Comparison of ENCODE assay signal across 8 cellular contexts in the genomic region with DNA sequence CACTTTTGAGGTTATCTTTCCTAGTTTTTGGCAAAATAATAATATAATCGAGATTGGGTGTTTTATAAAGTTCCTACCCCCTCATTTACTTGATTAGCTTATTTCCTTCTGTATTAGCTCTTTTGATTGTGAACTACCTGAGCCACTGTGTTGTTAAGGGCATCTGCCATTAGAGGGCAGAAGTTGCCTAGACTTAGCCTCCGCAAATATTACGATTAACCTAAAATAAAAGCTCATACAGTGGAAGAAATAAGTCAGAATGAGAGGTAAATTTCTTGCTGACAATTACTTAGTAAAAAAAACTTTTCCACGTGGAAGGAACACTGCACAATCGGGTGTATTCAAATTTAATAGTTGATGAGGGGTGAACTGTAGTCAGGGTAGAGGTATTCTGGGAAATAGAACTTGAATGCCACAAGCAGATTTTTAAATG. TPM values are rescaled to one million over a fixed set of nuclear protein-coding genes. Genes with fewer than 3 reads are reported as not detected.
DNase-seq lines count a peak whose midpoint lies in the region; ATAC-seq and TF ChIP-seq lines count a peak whose summit lies in the region.

No MANE protein-coding gene starts in this region.

- H3K27me3 ChIP-seq in HUES48 (ENCODE audit: control insufficient read depth, insufficient read depth, low read length): no peaks in the 10 kb centered on the region
- no peaks in the 10 kb centered on the region for H3K27me3 ChIP-seq in spleen (replicated peaks in 1 of 7)

- intact Hi-C loops in spleen (cut with DNase I; ENCODE audit: low total_unique reads): no loop called here

- no peak for TF ChIP-seq POLR2A in spleen (IDR thresholded peaks at IDR 0.05)

- H3K27ac ChIP-seq in HUES48 (ENCODE audit: low read depth, low read length): no peak overlapping the region
- H3K27ac ChIP-seq in spleen: peak overlapping the region in 7 of 8 donors; percentile 99 to 100 (median 100)

- WGBS in spleen, 5 donors: 0 to 1% (median 0%) methylated on average over 5 of the region's 5 CpGs

- H3K9me3 ChIP-seq in HUES48 (ENCODE audit: control insufficient read depth, insufficient read depth, low read length): no peaks in the 10 kb centered on the region
- H3K9me3 ChIP-seq in spleen: no peaks in the 10 kb centered on the region

- peak overlapping the region; percentile 91 for H3K4me3 ChIP-seq in HUES48 (ENCODE audit: low read depth, low read length)
- H3K4me3 ChIP-seq in astrocyte of the cerebellum (ENCODE audit: low read depth, low read length): peak overlapping the region; percentile 93
- peak overlapping the region; percentile 69 to 91 (median 77) for H3K4me3 ChIP-seq in spleen

- H3K36me3 ChIP-seq in HUES48 (ENCODE audit: control insufficient read depth, insufficient read depth, low read length): peaks cover 55% of the 10 kb centered on the region
- H3K36me3 ChIP-seq in spleen: peaks cover 3 to 49% (median 41%) of the 10 kb centered on the region in 6 donors

- TF ChIP-seq CTCF in astrocyte of the cerebellum (IDR thresholded peaks at IDR 0.05; ENCODE audit: low read depth, low read length, missing control alignments): peak; percentile 82
- TF ChIP-seq CTCF in spleen (IDR thresholded peaks at IDR 0.05 in 8 of 11, conservative IDR thresholded peaks at IDR 0.05 in 3 of 11): peak in 9 of 11 experiments; percentile 41 to 78 (median 64)

- DNase-seq in DMS79 treated with DMSO at 0.1 percent for 48 hours (lab: John Stamatoyannopoulos, UW): peak; percentile 73
- peak; percentile 83 for DNase-seq in RKO (ENCODE audit: low spot score)
- DNase-seq in astrocyte of the cerebellum (ENCODE audit: low read depth): no peak
- DNase-seq in iPS-NIHi11 (ENCODE audit: low spot score): peak; percentile 24
- no peak for DNase-seq in spleen

- H3K9ac ChIP-seq in HUES48 (ENCODE audit: low read depth, low read length): peak overlapping the region; percentile 37

- H3K4me1 ChIP-seq in HUES48 (ENCODE audit: control insufficient read depth, insufficient read depth, low read length): peaks cover 31% of the 10 kb centered on the region
- H3K4me1 ChIP-seq in spleen: peaks cover 48 to 78% (median 71%) of the 10 kb centered on the region in 6 donors

- ATAC-seq in HG03571 (IDR thresholded peaks at IDR 0.05; ENCODE audit: unreplicated experiment): no peak
- ATAC-seq in HG02938 (IDR thresholded peaks at IDR 0.05; ENCODE audit: unreplicated experiment): no peak

- in situ Hi-C loops in astrocyte of the cerebellum (cut with HindIII; ENCODE audit: low sequenced_read_pairs): no loop called here

RNA-seq across cellular contexts. Expression of gene H3-3A, which starts 2.3 kb away (rescaled TPM):
- 100 to 1,000 TPM; 362 to 685 (median 490) TPM for total RNA-seq in spleen
- 1,000 to 10,000 TPM in 1 of 3 donors, 100 to 1,000 TPM in 2; 837 to 1,089 (median 864) TPM for polyA plus RNA-seq in spleen

Comparison
In these comparisons a context has a peak if more than half of its experiments do, and no peak if none do; other contexts are left out.
1. DNase-seq: peak in DMS79 treated with DMSO at 0.1 percent for 48 hours (single experiment), RKO (single experiment) and iPS-NIHi11 (single experiment); none in astrocyte of the cerebellum (single experiment) and spleen (single experiment).
2. Peak in every context shown above with its lines, with median percentiles within 50 percentile points of each other: H3K4me3 ChIP-seq.